In the genomic region with DNA sequence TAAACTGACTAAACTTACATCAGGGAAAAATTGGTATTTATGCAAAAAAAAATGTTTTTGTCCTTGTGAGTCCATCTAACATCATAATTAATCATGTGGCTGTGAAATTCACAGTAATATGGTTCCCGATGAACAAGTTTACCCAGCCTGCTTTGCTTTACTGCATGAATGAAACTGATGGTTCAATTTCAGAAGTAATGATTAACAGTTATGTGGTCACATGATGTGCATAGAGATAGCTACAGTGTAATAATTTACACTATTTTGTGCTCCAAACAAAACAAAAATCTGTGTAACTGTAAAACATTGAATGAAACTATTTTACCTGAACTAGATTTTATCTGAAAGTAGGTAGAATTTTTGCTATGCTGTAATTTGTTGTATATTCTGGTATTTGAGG, we compare ENCODE assay signal across 10 cellular contexts.
"Had no signal": no experiment of that assay in that cellular context is flagged by ENCODE, and none has a peak within 500 bp of the region (broad histone marks: within the 10 kb centered on the region; RNA-seq: fewer than 3 reads in every experiment).

No MANE protein-coding gene starts in this region.

- ATAC-seq: HCT116 had no signal

- H2AFZ ChIP-seq: GM23248 had no signal

- H3K9me3 Mint-ChIP-seq: HFFc6 had no signal

- H3K4me3 ChIP-seq: GM23248, HAP-1 had no signal

- H3K27ac ChIP-seq: GM23248, HL-60, KMS-11 had no signal

- H3K4me2 ChIP-seq: KMS-11 had no signal

- H3K27ac Mint-ChIP-seq: HFFc6 had no signal

- H3K4me3 Mint-ChIP-seq: HFFc6 had no signal

- H3K36me3 ChIP-seq: HAP-1 had no signal

- H3K4me1 ChIP-seq: HAP-1 had no signal

- DNase-seq: GM23248, GOT3, H7, HFFc6, IMR-90, KBM-7 had no signal

- H3K9ac ChIP-seq: GM23248, KMS-11 had no signal

- H3K9me3 ChIP-seq: HAP-1 had no signal
